Comparison of ENCODE assay signal across 9 cellular contexts in the genomic region with DNA sequence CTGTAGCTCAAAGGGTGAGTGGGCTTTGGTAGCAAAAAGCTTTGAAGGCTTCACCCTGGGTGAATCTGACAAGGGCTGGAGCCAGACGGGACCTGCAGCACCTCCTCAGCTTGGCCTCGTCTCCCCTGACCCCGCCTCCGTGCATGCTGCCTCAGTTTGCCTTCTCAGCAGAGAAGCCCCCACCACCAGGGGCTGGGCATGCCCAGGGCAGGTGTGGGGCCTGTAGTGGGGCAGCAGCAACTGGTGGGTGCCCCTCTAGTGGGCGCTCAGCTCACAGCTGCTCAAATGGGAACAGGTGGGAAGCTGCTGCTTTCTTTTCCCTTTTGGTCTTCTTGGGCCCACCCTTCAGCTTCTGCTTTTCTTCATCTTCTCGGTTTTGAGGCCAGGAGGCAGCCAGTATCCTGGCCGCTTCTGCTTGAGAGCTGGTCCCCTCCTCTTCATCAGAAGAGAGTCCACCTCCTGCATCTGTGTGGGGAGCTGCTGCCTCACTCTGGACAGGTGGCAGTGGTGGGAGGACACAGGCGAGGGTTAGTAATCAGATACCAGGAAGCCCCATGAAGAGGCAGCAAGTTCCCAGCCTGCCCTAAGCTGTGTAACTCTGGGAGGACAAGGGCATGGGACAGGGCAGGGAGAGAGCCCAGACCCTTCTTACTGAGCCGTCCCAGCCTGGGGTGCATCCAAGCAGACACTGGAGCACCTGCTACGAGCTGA. TPM values are rescaled to one million over a fixed set of nuclear protein-coding genes. Genes with fewer than 3 reads are reported as not detected.
DNase-seq lines count a peak whose midpoint lies in the region; ATAC-seq and TF ChIP-seq lines count a peak whose summit lies in the region.
"Had no signal": no experiment of that assay in that cellular context is flagged by ENCODE, and none has a peak within 500 bp of the region (broad histone marks: within the 10 kb centered on the region; RNA-seq: fewer than 3 reads in every experiment).

No MANE protein-coding gene starts in this region.

- TF ChIP-seq CTCF in cardiac muscle cell (IDR thresholded peaks at IDR 0.05; ENCODE audit: low read depth, low read length) (peak; percentile 10), brain microvascular endothelial cell (IDR thresholded peaks at IDR 0.05; ENCODE audit: low read depth, low read length, missing control alignments) (no peak), A673 (conservative IDR thresholded peaks at IDR 0.05; ENCODE audit: low read depth, low read length) (no peak)

- intact Hi-C loops in left ventricle myocardium superior (cut with micrococcal nuclease): no loop called here
- intact Hi-C loops in A673 (cut with micrococcal nuclease; ENCODE audit: unreplicated experiment): no loop called here

- H3K9me3 ChIP-seq in cardiac muscle cell (ENCODE audit: low read depth) (no peaks in the 10 kb centered on the region), muscle layer of colon (ENCODE audit: low read length) (no peaks in the 10 kb centered on the region), A673 (ENCODE audit: low read depth, low read length, poor library complexity, severe bottlenecking) (no peaks in the 10 kb centered on the region)

- CTCF ChIA-PET in A673 (lab: Charles Lee): interaction anchor here (1.9 to 2.7 kb wide), 2 partner anchors 21 to 249 kb away, joined by 4 to 9 read pairs; a partner anchor contains a TSS

- in situ Hi-C loops in brain microvascular endothelial cell (cut with HindIII; ENCODE audit: low pct_ligation_motif_present, low sequenced_read_pairs): no loop called here

- POLR2A ChIA-PET in A673 (lab: Charles Lee; ENCODE audit: low non-redundant PET): no interaction called here

- no peak for DNase-seq in cardiac muscle cell (ENCODE audit: low read depth in 1 of 2, low spot score in 1 of 2)
- DNase-seq in left ventricle myocardium superior: no peak
- DNase-seq in brain microvascular endothelial cell: no peak
- DNase-seq in A673 (ENCODE audit: low spot score): no peak
- no peak for DNase-seq in 8988T
- DNase-seq: Karpas-422 had no signal

- BruUV-seq in A673 (replicated peaks; lab: Mats Ljungman, UMichigan): no TSS peak

- peaks cover 7% of the 10 kb centered on the region for H3K36me3 ChIP-seq in cardiac muscle cell
- peaks cover 13% of the 10 kb centered on the region for H3K36me3 ChIP-seq in brain microvascular endothelial cell (replicated peaks)
- H3K36me3 ChIP-seq in muscle layer of colon (ENCODE audit: insufficient read depth, low read length): peaks cover 49% of the 10 kb centered on the region
- H3K36me3 ChIP-seq in urinary bladder (ENCODE audit: insufficient read depth): peaks cover 3% of the 10 kb centered on the region
- peaks cover 25% of the 10 kb centered on the region for H3K36me3 ChIP-seq in A673 (ENCODE audit: insufficient read depth, low read length, poor library complexity, severe bottlenecking)

- H3K9ac ChIP-seq in muscle layer of colon (ENCODE audit: low read length): no peak overlapping the region

- H3K4me1 ChIP-seq in cardiac muscle cell (ENCODE audit: low read depth) (peaks cover 21% of the 10 kb centered on the region), muscle layer of colon (ENCODE audit: insufficient read depth, low read length) (peaks cover 34% of the 10 kb centered on the region), urinary bladder (ENCODE audit: insufficient read depth) (no peaks in the 10 kb centered on the region), A673 (ENCODE audit: insufficient read depth, low read length, poor library complexity, severe bottlenecking) (peaks cover 27% of the 10 kb centered on the region)

- WGBS in urinary bladder: 85% methylated on average over 10 of the region's 10 CpGs

- ATAC-seq in left ventricle myocardium superior (no peak), GM21737 (IDR thresholded peaks at IDR 0.05; ENCODE audit: unreplicated experiment) (no peak)

- H3K27me3 ChIP-seq in cardiac muscle cell (no peaks in the 10 kb centered on the region), brain microvascular endothelial cell (replicated peaks) (no peaks in the 10 kb centered on the region), muscle layer of colon (ENCODE audit: control insufficient read depth in 1 of 2, insufficient read depth in 2 of 2, low read length in 2 of 2) (no peaks in the 10 kb centered on the region), A673 (replicated peaks; ENCODE audit: insufficient read depth, low read depth, low read length, poor library complexity) (no peaks in the 10 kb centered on the region)

- H3K4me3 ChIP-seq in cardiac muscle cell: no peak overlapping the region
- no peak overlapping the region for H3K4me3 ChIP-seq in brain microvascular endothelial cell (ENCODE audit: low read depth, low read length)
- H3K4me3 ChIP-seq in muscle layer of colon (ENCODE audit: low read depth in 1 of 2, low read length in 2 of 2): no peak overlapping the region
- H3K4me3 ChIP-seq in urinary bladder (ENCODE audit: low read depth, low read length): no peak overlapping the region
- H3K4me3 ChIP-seq in A673 (ENCODE audit: low read depth, low read length, poor library complexity, severe bottlenecking): no peak overlapping the region

- H3K27ac ChIP-seq in cardiac muscle cell: peak overlapping the region; percentile 51
- H3K27ac ChIP-seq in brain microvascular endothelial cell: peak overlapping the region; percentile 99
- H3K27ac ChIP-seq in muscle layer of colon (ENCODE audit: low read depth, low read length): peak overlapping the region; percentile 94
- peak overlapping the region; percentile 44 for H3K27ac ChIP-seq in urinary bladder (ENCODE audit: low read depth)
- no peak overlapping the region for H3K27ac ChIP-seq in A673 (ENCODE audit: low read depth, low read length, poor library complexity, severe bottlenecking)

RNA-seq across cellular contexts. Expression of a gene that starts 21.0 kb away (rescaled TPM):
- total RNA-seq in cardiac muscle cell: 21.5 and 30.8 TPM in 2 replicates
- 21.7 and 27.4 TPM in 2 replicates for polyA plus RNA-seq in cardiac muscle cell
- 29.5 TPM for total RNA-seq in left ventricle myocardium superior
- total RNA-seq in urinary bladder: 84.1 TPM
- 106 TPM for polyA plus RNA-seq in urinary bladder
- total RNA-seq in A673 (2021): 50.8 and 55.6 TPM in 2 replicates

RNA-seq across cellular contexts. Expression of a gene that starts 21.2 kb away (rescaled TPM):
- 16.0 and 21.6 TPM in 2 replicates for total RNA-seq in cardiac muscle cell
- polyA plus RNA-seq in cardiac muscle cell: 27.8 and 31.0 TPM in 2 replicates
- 36.8 TPM for total RNA-seq in left ventricle myocardium superior
- total RNA-seq in urinary bladder: 7.7 TPM
- 18.2 TPM for polyA plus RNA-seq in urinary bladder
- total RNA-seq in A673 (2021): 30.3 and 33.5 TPM in 2 replicates

RNA-seq across cellular contexts. Expression of a gene that starts 32.6 kb away (rescaled TPM):
- total RNA-seq in cardiac muscle cell: 29.0 and 37.7 TPM in 2 replicates
- polyA plus RNA-seq in cardiac muscle cell: 26.6 and 38.8 TPM in 2 replicates
- 7.9 TPM for total RNA-seq in left ventricle myocardium superior
- 25.8 TPM for total RNA-seq in urinary bladder
- 27.3 TPM for polyA plus RNA-seq in urinary bladder
- total RNA-seq in A673 (2021): 57.2 and 58.2 TPM in 2 replicates

RNA-seq across cellular contexts. Expression of a gene that starts 32.8 kb away (rescaled TPM):
- total RNA-seq in cardiac muscle cell (5.9 and 11.2 TPM in 2 replicates), left ventricle myocardium superior (15.7 TPM), urinary bladder (12.2 TPM), A673 (2021) (24.3 and 29.4 TPM in 2 replicates)
- polyA plus RNA-seq in cardiac muscle cell (27.2 and 32.2 TPM in 2 replicates), urinary bladder (13.0 TPM)
